ENCODE assay signal across 23 cellular contexts in the genomic region with DNA sequence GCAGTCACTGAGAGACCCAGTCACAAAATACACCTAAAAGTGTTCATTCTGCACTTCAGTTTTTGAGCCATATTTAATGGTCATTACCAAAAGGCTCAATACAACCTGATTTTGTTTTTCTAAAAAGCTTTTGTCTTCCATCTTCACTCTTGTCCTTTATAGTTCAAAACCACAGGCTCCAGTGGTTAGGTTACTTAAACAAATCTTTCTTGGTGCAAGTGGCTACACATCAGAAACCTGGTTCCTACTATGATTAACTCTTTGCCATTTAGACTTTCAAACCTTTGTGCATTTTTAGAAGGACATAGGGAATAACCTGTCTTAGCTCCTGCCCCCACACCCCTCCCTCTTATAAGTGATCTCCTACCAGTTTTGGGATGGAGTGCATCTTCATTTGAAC.
"Had no signal": no experiment of that assay in that cellular context is flagged by ENCODE, and none has a peak within 500 bp of the region (broad histone marks: within the 10 kb centered on the region; RNA-seq: fewer than 3 reads in every experiment).

No MANE protein-coding gene starts in this region.

- H3K4me1 Mint-ChIP-seq: stimulated activated memory B cell treated with anti-CD40 and anti-IgM and Interleukin-4, amounts not matched to agents 10 μg/mL and 1 μg/mL and 100 μg/mL, for 72 hours had no signal

- H3K4me3 ChIP-seq: left ventricle myocardium inferior, lung, ovary, right atrium auricular region, right lobe of liver, smooth muscle cell, stomach, testis, thyroid gland, transverse colon, upper lobe of left lung, vagina had no signal

- H3K4me3 Mint-ChIP-seq: mesothelial cell of epicardium; naive B cell; natural killer cell treated with Interleukin-12 subunit alpha and Interleukin-12 subunit beta and Interleukin-15 and Interleukin-18, amount 100 ng/mL, for 72 hours; stimulated activated memory B cell treated with anti-CD40 and anti-IgM and Interleukin-4, amounts not matched to agents 10 μg/mL and 1 μg/mL and 100 μg/mL, for 72 hours had no signal

- H3K9me3 ChIP-seq: left ventricle myocardium inferior, ovary, right atrium auricular region, right lobe of liver, stomach, testis, thyroid gland, transverse colon, upper lobe of left lung, vagina had no signal

- H3K9me3 Mint-ChIP-seq: mesothelial cell of epicardium; naive B cell; natural killer cell treated with Interleukin-12 subunit alpha and Interleukin-12 subunit beta and Interleukin-15 and Interleukin-18, amount 100 ng/mL, for 72 hours; stimulated activated memory B cell treated with anti-CD40 and anti-IgM and Interleukin-4, amounts not matched to agents 10 μg/mL and 1 μg/mL and 100 μg/mL, for 72 hours had no signal

- ATAC-seq: natural killer cell treated with Interleukin-12 subunit alpha and Interleukin-12 subunit beta and Interleukin-15 and Interleukin-18, amount 100 ng/mL, for 72 hours; right lobe of liver; stimulated activated memory B cell treated with anti-CD40 and anti-IgM and Interleukin-4, amounts not matched to agents 10 μg/mL and 1 μg/mL and 100 μg/mL, for 72 hours had no signal

- H3K27me3 Mint-ChIP-seq: naive B cell; natural killer cell treated with Interleukin-12 subunit alpha and Interleukin-12 subunit beta and Interleukin-15 and Interleukin-18, amount 100 ng/mL, for 72 hours; progenitor cell of endocrine pancreas; stimulated activated memory B cell treated with anti-CD40 and anti-IgM and Interleukin-4, amounts not matched to agents 10 μg/mL and 1 μg/mL and 100 μg/mL, for 72 hours had no signal

- H3K36me3 ChIP-seq: left ventricle myocardium inferior, ovary, right atrium auricular region, right lobe of liver, stomach, thyroid gland, transverse colon, upper lobe of left lung, vagina had no signal

- H3K27me3 ChIP-seq: ovary, right atrium auricular region, right lobe of liver, stomach, testis, thyroid gland, transverse colon, upper lobe of left lung, vagina had no signal

- H3K27ac ChIP-seq: left ventricle myocardium inferior, ovary, right atrium auricular region, right lobe of liver, stomach, testis, thyroid gland, transverse colon, upper lobe of left lung, vagina had no signal

- H3K4me1 ChIP-seq: thyroid gland, upper lobe of left lung, vagina had no signal

- DNase-seq: islet precursor cell; left ventricle myocardium inferior; mesendoderm; naive B cell; ovary; right lobe of liver; stimulated activated CD4-positive, alpha-beta T cell treated with anti-CD3 and anti-CD28 coated beads, Interleukin-1b, Interleukin-23, amount 100 ng/mL, for 48 hours; stimulated activated CD4-positive, alpha-beta T cell treated with anti-CD3 and anti-CD28 coated beads, Interleukin-2, amount 100 ng/mL, for 48 hours; stimulated activated CD4-positive, alpha-beta T cell treated with anti-CD3 and anti-CD28 coated beads, Interleukin-4, amount 100 ng/mL, for 4 hours; stimulated activated CD8-positive, alpha-beta memory T cell treated with anti-CD3 and anti-CD28 coated beads, Interleukin-4, amount 100 ng/mL, for 48 hours; stomach; testis; thyroid gland; transverse colon; upper lobe of left lung had no signal

- H3K4me2 ChIP-seq: smooth muscle cell had no signal

- H3K27ac Mint-ChIP-seq: mesothelial cell of epicardium; natural killer cell treated with Interleukin-12 subunit alpha and Interleukin-12 subunit beta and Interleukin-15 and Interleukin-18, amount 100 ng/mL, for 72 hours; progenitor cell of endocrine pancreas; stimulated activated memory B cell treated with anti-CD40 and anti-IgM and Interleukin-4, amounts not matched to agents 10 μg/mL and 1 μg/mL and 100 μg/mL, for 72 hours had no signal
